In the genomic region with DNA sequence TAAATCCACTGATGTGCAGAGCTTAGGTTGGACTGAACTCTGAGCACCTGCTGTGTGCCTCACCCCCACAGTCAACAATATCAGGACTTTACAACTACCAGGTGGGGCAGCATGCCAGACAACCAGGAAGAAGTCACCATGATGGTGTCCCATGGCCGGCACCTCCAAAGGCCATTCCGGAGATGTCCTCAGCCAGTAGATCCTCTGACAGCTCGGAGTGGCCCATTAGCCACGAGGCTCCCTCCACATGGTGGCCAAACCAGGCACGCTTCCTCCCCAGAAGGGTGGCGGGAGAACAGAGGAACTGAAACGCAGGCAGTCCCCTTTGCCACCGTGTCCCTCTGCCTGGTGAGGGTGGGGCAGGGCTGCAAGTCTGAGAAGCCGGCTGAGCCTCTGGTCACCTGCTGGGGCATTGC, we compare ENCODE assay signal across 1 cellular context.
TF ChIP-seq lines count a peak whose summit lies in the region.

No MANE protein-coding gene starts in this region.

TF ChIP-seq in SK-N-SH treated with all-trans-retinoic acid at 6 μM for 48 hours, 23 proteins besides CTCF, POLR2A, EP300 and RAD21 (continued from another document):
- TF ChIP-seq, protein P1, sequence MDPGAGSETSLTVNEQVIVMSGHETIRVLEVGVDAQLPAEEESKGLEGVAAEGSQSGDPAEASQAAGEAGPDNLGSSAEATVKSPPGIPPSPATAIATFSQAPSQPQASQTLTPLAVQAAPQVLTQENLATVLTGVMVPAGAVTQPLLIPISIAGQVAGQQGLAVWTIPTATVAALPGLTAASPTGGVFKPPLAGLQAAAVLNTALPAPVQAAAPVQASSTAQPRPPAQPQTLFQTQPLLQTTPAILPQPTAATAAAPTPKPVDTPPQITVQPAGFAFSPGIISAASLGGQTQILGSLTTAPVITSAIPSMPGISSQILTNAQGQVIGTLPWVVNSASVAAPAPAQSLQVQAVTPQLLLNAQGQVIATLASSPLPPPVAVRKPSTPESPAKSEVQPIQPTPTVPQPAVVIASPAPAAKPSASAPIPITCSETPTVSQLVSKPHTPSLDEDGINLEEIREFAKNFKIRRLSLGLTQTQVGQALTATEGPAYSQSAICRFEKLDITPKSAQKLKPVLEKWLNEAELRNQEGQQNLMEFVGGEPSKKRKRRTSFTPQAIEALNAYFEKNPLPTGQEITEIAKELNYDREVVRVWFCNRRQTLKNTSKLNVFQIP (CRISPR knock-in tag; IDR thresholded peaks at IDR 0.05; ENCODE audit: borderline replicate concordance, low read depth), result no peak
- TF ChIP-seq RARB (CRISPR knock-in tag; IDR thresholded peaks at IDR 0.05), result no peak
- TF ChIP-seq ZNF565 (CRISPR knock-in tag; conservative IDR thresholded peaks at IDR 0.05; ENCODE audit: low read depth), result no peak
- TF ChIP-seq CSRNP3 (CRISPR knock-in tag; IDR thresholded peaks at IDR 0.05), result no peak
- TF ChIP-seq, protein P2, sequence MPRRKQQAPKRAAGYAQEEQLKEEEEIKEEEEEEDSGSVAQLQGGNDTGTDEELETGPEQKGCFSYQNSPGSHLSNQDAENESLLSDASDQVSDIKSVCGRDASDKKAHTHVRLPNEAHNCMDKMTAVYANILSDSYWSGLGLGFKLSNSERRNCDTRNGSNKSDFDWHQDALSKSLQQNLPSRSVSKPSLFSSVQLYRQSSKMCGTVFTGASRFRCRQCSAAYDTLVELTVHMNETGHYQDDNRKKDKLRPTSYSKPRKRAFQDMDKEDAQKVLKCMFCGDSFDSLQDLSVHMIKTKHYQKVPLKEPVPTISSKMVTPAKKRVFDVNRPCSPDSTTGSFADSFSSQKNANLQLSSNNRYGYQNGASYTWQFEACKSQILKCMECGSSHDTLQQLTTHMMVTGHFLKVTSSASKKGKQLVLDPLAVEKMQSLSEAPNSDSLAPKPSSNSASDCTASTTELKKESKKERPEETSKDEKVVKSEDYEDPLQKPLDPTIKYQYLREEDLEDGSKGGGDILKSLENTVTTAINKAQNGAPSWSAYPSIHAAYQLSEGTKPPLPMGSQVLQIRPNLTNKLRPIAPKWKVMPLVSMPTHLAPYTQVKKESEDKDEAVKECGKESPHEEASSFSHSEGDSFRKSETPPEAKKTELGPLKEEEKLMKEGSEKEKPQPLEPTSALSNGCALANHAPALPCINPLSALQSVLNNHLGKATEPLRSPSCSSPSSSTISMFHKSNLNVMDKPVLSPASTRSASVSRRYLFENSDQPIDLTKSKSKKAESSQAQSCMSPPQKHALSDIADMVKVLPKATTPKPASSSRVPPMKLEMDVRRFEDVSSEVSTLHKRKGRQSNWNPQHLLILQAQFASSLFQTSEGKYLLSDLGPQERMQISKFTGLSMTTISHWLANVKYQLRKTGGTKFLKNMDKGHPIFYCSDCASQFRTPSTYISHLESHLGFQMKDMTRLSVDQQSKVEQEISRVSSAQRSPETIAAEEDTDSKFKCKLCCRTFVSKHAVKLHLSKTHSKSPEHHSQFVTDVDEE (CRISPR knock-in tag; IDR thresholded peaks at IDR 0.05), result no peak
- TF ChIP-seq CSDC2 (CRISPR knock-in tag; IDR thresholded peaks at IDR 0.05), result no peak
- no peak for TF ChIP-seq ZNF70 (CRISPR knock-in tag; IDR thresholded peaks at IDR 0.05)
- TF ChIP-seq TCF4 (CRISPR knock-in tag; IDR thresholded peaks at IDR 0.05; ENCODE audit: borderline replicate concordance), result no peak
TF ChIP-seq in SK-N-SH treated with all-trans-retinoic acid at 6 μM for 48 hours: peak in this region for 0.
